ENCODE assay signal across 1 cellular context in genomic region chr14:90760055-90760444, GRCh38.
TF ChIP-seq lines count a peak whose summit lies in the region.

No MANE protein-coding gene starts in this region.

TF ChIP-seq in SK-N-SH, 30 proteins besides CTCF, POLR2A, EP300 and RAD21 (continued from another document):
- TF ChIP-seq REST (IDR thresholded peaks at IDR 0.05; ENCODE audit: low read depth, low read length), result no peak
- no peak for TF ChIP-seq GATA2 (CRISPR knock-in tag; IDR thresholded peaks at IDR 0.05)
- TF ChIP-seq FOSL2 (IDR thresholded peaks at IDR 0.05; ENCODE audit: borderline replicate concordance, low read depth), result no peak
- TF ChIP-seq SIN3A (IDR thresholded peaks at IDR 0.05; ENCODE audit: borderline replicate concordance, low read depth, low read length), result no peak
- TF ChIP-seq RXRA (IDR thresholded peaks at IDR 0.05; ENCODE audit: borderline replicate concordance, low read depth), result no peak
- TF ChIP-seq, protein P1, sequence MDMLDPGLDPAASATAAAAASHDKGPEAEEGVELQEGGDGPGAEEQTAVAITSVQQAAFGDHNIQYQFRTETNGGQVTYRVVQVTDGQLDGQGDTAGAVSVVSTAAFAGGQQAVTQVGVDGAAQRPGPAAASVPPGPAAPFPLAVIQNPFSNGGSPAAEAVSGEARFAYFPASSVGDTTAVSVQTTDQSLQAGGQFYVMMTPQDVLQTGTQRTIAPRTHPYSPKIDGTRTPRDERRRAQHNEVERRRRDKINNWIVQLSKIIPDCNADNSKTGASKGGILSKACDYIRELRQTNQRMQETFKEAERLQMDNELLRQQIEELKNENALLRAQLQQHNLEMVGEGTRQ (IDR thresholded peaks at IDR 0.05; ENCODE audit: borderline replicate concordance, low read depth, low read length), result no peak
- no peak for TF ChIP-seq YY1 (IDR thresholded peaks at IDR 0.05; ENCODE audit: low read depth)
- no peak for TF ChIP-seq NRF1 (IDR thresholded peaks at IDR 0.05; ENCODE audit: low read depth, low read length)
- TF ChIP-seq POLR2AphosphoS5 (IDR thresholded peaks at IDR 0.05; ENCODE audit: low read depth, low read length), result no peak
- no peak for TF ChIP-seq EZH2phosphoT487 (IDR thresholded peaks at IDR 0.05; ENCODE audit: borderline replicate concordance, low read depth)
